In the genomic region with DNA sequence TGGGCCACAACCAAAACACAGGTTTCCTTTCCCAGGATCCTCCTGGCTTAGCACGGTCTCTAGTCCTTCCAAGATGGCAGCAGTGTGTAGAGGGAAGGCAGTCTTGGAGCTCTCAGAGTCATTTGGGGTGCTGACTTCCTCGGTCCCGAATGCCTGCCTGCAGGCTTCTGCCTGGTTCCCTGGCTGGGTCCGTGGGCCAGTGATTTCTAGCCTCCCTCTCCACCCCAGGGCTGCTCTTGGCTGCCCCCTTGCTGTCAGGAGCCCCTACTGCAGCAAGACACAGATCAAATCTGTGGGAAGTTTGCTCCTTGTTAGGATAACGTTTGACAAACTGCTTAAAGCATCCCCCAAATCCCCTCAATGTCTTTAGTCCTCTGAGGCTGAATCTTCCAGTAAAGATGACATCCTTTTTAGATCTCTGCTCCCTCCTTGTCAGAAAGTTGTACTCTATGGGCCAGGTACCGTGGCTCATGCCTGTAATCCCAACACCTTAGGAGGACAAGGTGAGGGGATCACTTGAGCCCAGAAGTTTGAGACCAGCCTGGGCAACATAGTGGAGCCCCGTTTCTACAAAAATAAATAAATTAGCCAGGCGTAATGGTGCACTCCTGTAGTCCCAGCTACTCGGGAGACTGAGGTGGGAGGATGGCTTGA, we compare ENCODE assay signal across 1 cellular context.
TF ChIP-seq lines count a peak whose summit lies in the region.

No MANE protein-coding gene starts in this region.

TF ChIP-seq in HepG2, 621 proteins besides CTCF, POLR2A, EP300 and RAD21 (continued from another document):
- TF ChIP-seq NFAT5 (CRISPR knock-in tag; IDR thresholded peaks at IDR 0.05) (no peak), ZNF674 (CRISPR knock-in tag; IDR thresholded peaks at IDR 0.05; ENCODE audit: low read depth) (no peak), SMC3 (IDR thresholded peaks at IDR 0.05; ENCODE audit: low read length) (peak; percentile 52), ZNF605 (CRISPR knock-in tag; IDR thresholded peaks at IDR 0.05) (no peak), SOX6 (IDR thresholded peaks at IDR 0.05) (no peak), SOX6 (CRISPR knock-in tag; IDR thresholded peaks at IDR 0.05) (no peak), ISX (CRISPR knock-in tag; conservative IDR thresholded peaks at IDR 0.05) (no peak), YY1 (IDR thresholded peaks at IDR 0.05; ENCODE audit: insufficient read depth, insufficient replicate concordance, low read depth, low read length) (no peak), ZNF33A (CRISPR knock-in tag; IDR thresholded peaks at IDR 0.05; ENCODE audit: borderline replicate concordance) (no peak), SIN3A (IDR thresholded peaks at IDR 0.05; ENCODE audit: borderline replicate concordance, low read depth, low read length) (no peak), ELF4 (CRISPR knock-in tag; IDR thresholded peaks at IDR 0.05; ENCODE audit: borderline replicate concordance) (no peak), SRY (CRISPR knock-in tag; IDR thresholded peaks at IDR 0.05) (no peak), XRCC5 (optimal IDR thresholded peaks at IDR 0.05; ENCODE audit: low read length) (peak; percentile 77), ZNF20 (CRISPR knock-in tag; IDR thresholded peaks at IDR 0.05) (no peak), ZSCAN12 (CRISPR knock-in tag; IDR thresholded peaks at IDR 0.05) (no peak), ZNF264 (CRISPR knock-in tag; IDR thresholded peaks at IDR 0.05) (no peak), HDAC6 (IDR thresholded peaks at IDR 0.05; ENCODE audit: low read depth, low read length) (no peak), POGK (CRISPR knock-in tag; conservative IDR thresholded peaks at IDR 0.05) (0 out of 2 replicates have a peak, but pooled peaks have one; percentile 30)
- TF ChIP-seq, protein P1, sequence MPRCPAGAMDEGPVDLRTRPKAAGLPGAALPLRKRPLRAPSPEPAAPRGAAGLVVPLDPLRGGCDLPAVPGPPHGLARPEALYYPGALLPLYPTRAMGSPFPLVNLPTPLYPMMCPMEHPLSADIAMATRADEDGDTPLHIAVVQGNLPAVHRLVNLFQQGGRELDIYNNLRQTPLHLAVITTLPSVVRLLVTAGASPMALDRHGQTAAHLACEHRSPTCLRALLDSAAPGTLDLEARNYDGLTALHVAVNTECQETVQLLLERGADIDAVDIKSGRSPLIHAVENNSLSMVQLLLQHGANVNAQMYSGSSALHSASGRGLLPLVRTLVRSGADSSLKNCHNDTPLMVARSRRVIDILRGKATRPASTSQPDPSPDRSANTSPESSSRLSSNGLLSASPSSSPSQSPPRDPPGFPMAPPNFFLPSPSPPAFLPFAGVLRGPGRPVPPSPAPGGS (CRISPR knock-in tag; IDR thresholded peaks at IDR 0.05): no peak
- TF ChIP-seq, protein P2, sequence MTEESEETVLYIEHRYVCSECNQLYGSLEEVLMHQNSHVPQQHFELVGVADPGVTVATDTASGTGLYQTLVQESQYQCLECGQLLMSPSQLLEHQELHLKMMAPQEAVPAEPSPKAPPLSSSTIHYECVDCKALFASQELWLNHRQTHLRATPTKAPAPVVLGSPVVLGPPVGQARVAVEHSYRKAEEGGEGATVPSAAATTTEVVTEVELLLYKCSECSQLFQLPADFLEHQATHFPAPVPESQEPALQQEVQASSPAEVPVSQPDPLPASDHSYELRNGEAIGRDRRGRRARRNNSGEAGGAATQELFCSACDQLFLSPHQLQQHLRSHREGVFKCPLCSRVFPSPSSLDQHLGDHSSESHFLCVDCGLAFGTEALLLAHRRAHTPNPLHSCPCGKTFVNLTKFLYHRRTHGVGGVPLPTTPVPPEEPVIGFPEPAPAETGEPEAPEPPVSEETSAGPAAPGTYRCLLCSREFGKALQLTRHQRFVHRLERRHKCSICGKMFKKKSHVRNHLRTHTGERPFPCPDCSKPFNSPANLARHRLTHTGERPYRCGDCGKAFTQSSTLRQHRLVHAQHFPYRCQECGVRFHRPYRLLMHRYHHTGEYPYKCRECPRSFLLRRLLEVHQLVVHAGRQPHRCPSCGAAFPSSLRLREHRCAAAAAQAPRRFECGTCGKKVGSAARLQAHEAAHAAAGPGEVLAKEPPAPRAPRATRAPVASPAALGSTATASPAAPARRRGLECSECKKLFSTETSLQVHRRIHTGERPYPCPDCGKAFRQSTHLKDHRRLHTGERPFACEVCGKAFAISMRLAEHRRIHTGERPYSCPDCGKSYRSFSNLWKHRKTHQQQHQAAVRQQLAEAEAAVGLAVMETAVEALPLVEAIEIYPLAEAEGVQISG (CRISPR knock-in tag; IDR thresholded peaks at IDR 0.05): 0 out of 2 replicates have a peak, but pooled peaks have one; percentile 19
